13 cellular contexts compared by ENCODE assay signal in genomic region chr10:53088956-53089355, GRCh38.
DNase-seq lines count a peak whose midpoint lies in the region; TF ChIP-seq lines count a peak whose summit lies in the region.
"Had no signal": no experiment of that assay in that cellular context is flagged by ENCODE, and none has a peak within 500 bp of the region (broad histone marks: within the 10 kb centered on the region; RNA-seq: fewer than 3 reads in every experiment).

No MANE protein-coding gene starts in this region.

- H3K9ac ChIP-seq in neuronal stem cell (ENCODE audit: low read depth, low read length, poor library complexity), result no peak overlapping the region
- H3K9ac ChIP-seq: BLaER1 treated with 17β-estradiol and CSF1 and Interleukin-3, amounts not matched to agents 10 nM and 100 nM had no signal

- no peaks in the 10 kb centered on the region for H3K36me3 ChIP-seq in neuronal stem cell (replicated peaks in 1 of 2; ENCODE audit: control insufficient read depth in 2 of 2, insufficient read depth in 2 of 2, low read length in 2 of 2)
- H3K36me3 ChIP-seq: BLaER1 treated with 17β-estradiol and CSF1 and Interleukin-3, amounts not matched to agents 10 nM and 100 nM had no signal

- DNase-seq in HT-29 (ENCODE audit: low spot score) (peak; percentile 26), SW480 (ENCODE audit: low spot score) (peak; percentile 2), neuronal stem cell (ENCODE audit: low spot score) (no peak), HFFc6 (no peak), HEK293T (ENCODE audit: extremely low spot score) (no peak), SW 1271 (lab: John Stamatoyannopoulos, UW) (no peak)
- DNase-seq: Calu3; CD8-positive, alpha-beta T cell; H7; IMR-90 had no signal

- H3K36me3 Mint-ChIP-seq in HFFc6 (ENCODE audit: low read depth), result no peaks in the 10 kb centered on the region
- H3K36me3 Mint-ChIP-seq: CD8-positive, alpha-beta T cell had no signal

- no peak overlapping the region for H3K4ac ChIP-seq in neuronal stem cell (ENCODE audit: low read length)

- no peaks in the 10 kb centered on the region for H3K27me3 ChIP-seq in neuronal stem cell (ENCODE audit: control insufficient read depth in 3 of 3, insufficient read depth in 3 of 3, low read depth in 1 of 3, low read length in 3 of 3)
- H3K27me3 ChIP-seq: BLaER1 treated with 17β-estradiol and CSF1 and Interleukin-3, amounts not matched to agents 10 nM and 100 nM had no signal

- WGBS in neuronal stem cell (ENCODE audit: extremely low coverage in 2 of 2, insufficient read length in 2 of 2, insufficient replicate concordance in 1 of 2), 2 donors, result no CpG with 5 or more reads among the region's 1 CpG

- peaks cover 0 to 2% of the 10 kb centered on the region in 2 donors for H3K4me1 ChIP-seq in neuronal stem cell (ENCODE audit: control insufficient read depth in 2 of 2, insufficient read depth in 1 of 2, low read depth in 1 of 2, low read length in 2 of 2)
- H3K4me1 ChIP-seq: BLaER1 treated with 17β-estradiol and CSF1 and Interleukin-3, amounts not matched to agents 10 nM and 100 nM had no signal

- POLR2A ChIA-PET in HEK293T (lab: Yijun Ruan, JAX), result no interaction called here

- CTCF ChIA-PET in HEK293T (lab: Yijun Ruan, JAX), result no interaction called here

- no peak overlapping the region for H2AK5ac ChIP-seq in neuronal stem cell (ENCODE audit: low read depth, low read length)

- no peak overlapping the region for H4K91ac ChIP-seq in neuronal stem cell (ENCODE audit: low read depth, low read length, poor library complexity)

- no peak overlapping the region for H3K4me2 ChIP-seq in neuronal stem cell (ENCODE audit: insufficient read depth, low read length, poor library complexity, severe bottlenecking)
- H3K4me2 ChIP-seq: BLaER1 treated with 17β-estradiol and CSF1 and Interleukin-3, amounts not matched to agents 10 nM and 100 nM had no signal

- peak overlapping the region; percentile 39 for H2AFZ ChIP-seq in neuronal stem cell (ENCODE audit: low read length)

- no peak overlapping the region for H3K27ac Mint-ChIP-seq in HFFc6
- H3K27ac Mint-ChIP-seq: B cell; CD8-positive, alpha-beta T cell had no signal

- no peak overlapping the region for H3K14ac ChIP-seq in neuronal stem cell (ENCODE audit: low read length)

- no peak overlapping the region for H2BK12ac ChIP-seq in neuronal stem cell (ENCODE audit: low read length)

- no peaks in the 10 kb centered on the region for H3K79me1 ChIP-seq in neuronal stem cell (ENCODE audit: low read depth, low read length)

- H3K23ac ChIP-seq in neuronal stem cell (ENCODE audit: low read depth, low read length, poor library complexity), result no peak overlapping the region

- H3K9me3 ChIP-seq in neuronal stem cell (replicated peaks in 1 of 2; ENCODE audit: control insufficient read depth in 2 of 2, insufficient read depth in 1 of 2, low read depth in 1 of 2, low read length in 2 of 2), result no peaks in the 10 kb centered on the region

- H3K18ac ChIP-seq in neuronal stem cell (ENCODE audit: low read length), result no peak overlapping the region

- no peak overlapping the region for H2BK120ac ChIP-seq in neuronal stem cell (ENCODE audit: low read depth, low read length)

- no peak overlapping the region for H3K4me3 Mint-ChIP-seq in HFFc6
- H3K4me3 Mint-ChIP-seq: B cell; CD8-positive, alpha-beta T cell had no signal

- H3K4me1 Mint-ChIP-seq in HFFc6 (ENCODE audit: low read depth), result no peaks in the 10 kb centered on the region
- H3K4me1 Mint-ChIP-seq: B cell had no signal

- H3K9me3 Mint-ChIP-seq in HFFc6, result peaks cover 52% of the 10 kb centered on the region

- TF ChIP-seq CTCF in HFFc6 (IDR thresholded peaks at IDR 0.05), result no peak

- H3K27ac ChIP-seq in neuronal stem cell (replicated peaks; ENCODE audit: low read length), result no peak overlapping the region
- H3K27ac ChIP-seq: BLaER1 treated with 17β-estradiol and CSF1 and Interleukin-3, amounts not matched to agents 10 nM and 100 nM had no signal

- H3K27me3 Mint-ChIP-seq in HFFc6 (ENCODE audit: insufficient read depth), result no peaks in the 10 kb centered on the region
- H3K27me3 Mint-ChIP-seq: B cell had no signal

- no peak overlapping the region for H3K4me3 ChIP-seq in neuronal stem cell (ENCODE audit: low read length in 2 of 2)
- H3K4me3 ChIP-seq: BLaER1 treated with 17β-estradiol and CSF1 and Interleukin-3, amounts not matched to agents 10 nM and 100 nM; K562 had no signal

- no peak overlapping the region for H4K8ac ChIP-seq in neuronal stem cell (ENCODE audit: low read depth, low read length)

- H2BK5ac ChIP-seq in neuronal stem cell (ENCODE audit: low read length), result no peak overlapping the region

- no peak overlapping the region for H2BK15ac ChIP-seq in neuronal stem cell (ENCODE audit: low read length)

TF ChIP-seq in HEK293T, 16 proteins besides CTCF, POLR2A, EP300 and RAD21:
- TF ChIP-seq, protein P1, sequence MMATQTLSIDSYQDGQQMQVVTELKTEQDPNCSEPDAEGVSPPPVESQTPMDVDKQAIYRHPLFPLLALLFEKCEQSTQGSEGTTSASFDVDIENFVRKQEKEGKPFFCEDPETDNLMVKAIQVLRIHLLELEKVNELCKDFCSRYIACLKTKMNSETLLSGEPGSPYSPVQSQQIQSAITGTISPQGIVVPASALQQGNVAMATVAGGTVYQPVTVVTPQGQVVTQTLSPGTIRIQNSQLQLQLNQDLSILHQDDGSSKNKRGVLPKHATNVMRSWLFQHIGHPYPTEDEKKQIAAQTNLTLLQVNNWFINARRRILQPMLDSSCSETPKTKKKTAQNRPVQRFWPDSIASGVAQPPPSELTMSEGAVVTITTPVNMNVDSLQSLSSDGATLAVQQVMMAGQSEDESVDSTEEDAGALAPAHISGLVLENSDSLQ (IDR thresholded peaks at IDR 0.05), result no peak
- no peak for TF ChIP-seq ARNT (IDR thresholded peaks at IDR 0.05)
- TF ChIP-seq FOXM1 (IDR thresholded peaks at IDR 0.05; ENCODE audit: borderline replicate concordance), result no peak
- TF ChIP-seq LEF1 (IDR thresholded peaks at IDR 0.05; ENCODE audit: borderline replicate concordance), result no peak
- TF ChIP-seq ZNF384 (IDR thresholded peaks at IDR 0.05), result no peak
- TF ChIP-seq L3MBTL2 (conservative IDR thresholded peaks at IDR 0.05), result no peak
- no peak for TF ChIP-seq SUZ12 (IDR thresholded peaks at IDR 0.05)
- TF ChIP-seq FOXA1 (IDR thresholded peaks at IDR 0.05), result no peak
- no peak for TF ChIP-seq SP1 (IDR thresholded peaks at IDR 0.05)
- TF ChIP-seq CTBP1 (IDR thresholded peaks at IDR 0.05; ENCODE audit: borderline replicate concordance), result no peak

Comparison
In these comparisons a context has a peak if more than half of its experiments do, and no peak if none do; other contexts are left out.
1. DNase-seq: peak in HT-29 (single experiment) and SW480 (single experiment); none in neuronal stem cell (single experiment), HFFc6 (single experiment), HEK293T (single experiment) and SW 1271 (0 of 2).